ENCODE assay signal across 1 cellular context in genomic region chr6:71291991-71292390, GRCh38.
A peak's percentile ranks its signal among the peaks of the same experiment; 100 is the strongest.
TF ChIP-seq lines count a peak whose summit lies in the region.

No MANE protein-coding gene starts in this region.

TF ChIP-seq in GM12878, 131 proteins besides CTCF, POLR2A, EP300 and RAD21 (continued from another document):
- peak; percentile 32 for TF ChIP-seq PKNOX1 (IDR thresholded peaks at IDR 0.05)
- no peak for TF ChIP-seq EED (IDR thresholded peaks at IDR 0.05; ENCODE audit: low read depth)
- TF ChIP-seq RB1 (IDR thresholded peaks at IDR 0.05; ENCODE audit: borderline replicate concordance), result no peak
- TF ChIP-seq E4F1 (IDR thresholded peaks at IDR 0.05; ENCODE audit: borderline replicate concordance, partially characterized antibody), result no peak
- no peak for TF ChIP-seq NFYA (IDR thresholded peaks at IDR 0.05; ENCODE audit: borderline replicate concordance, low read depth, low read length)
